In the genomic region with DNA sequence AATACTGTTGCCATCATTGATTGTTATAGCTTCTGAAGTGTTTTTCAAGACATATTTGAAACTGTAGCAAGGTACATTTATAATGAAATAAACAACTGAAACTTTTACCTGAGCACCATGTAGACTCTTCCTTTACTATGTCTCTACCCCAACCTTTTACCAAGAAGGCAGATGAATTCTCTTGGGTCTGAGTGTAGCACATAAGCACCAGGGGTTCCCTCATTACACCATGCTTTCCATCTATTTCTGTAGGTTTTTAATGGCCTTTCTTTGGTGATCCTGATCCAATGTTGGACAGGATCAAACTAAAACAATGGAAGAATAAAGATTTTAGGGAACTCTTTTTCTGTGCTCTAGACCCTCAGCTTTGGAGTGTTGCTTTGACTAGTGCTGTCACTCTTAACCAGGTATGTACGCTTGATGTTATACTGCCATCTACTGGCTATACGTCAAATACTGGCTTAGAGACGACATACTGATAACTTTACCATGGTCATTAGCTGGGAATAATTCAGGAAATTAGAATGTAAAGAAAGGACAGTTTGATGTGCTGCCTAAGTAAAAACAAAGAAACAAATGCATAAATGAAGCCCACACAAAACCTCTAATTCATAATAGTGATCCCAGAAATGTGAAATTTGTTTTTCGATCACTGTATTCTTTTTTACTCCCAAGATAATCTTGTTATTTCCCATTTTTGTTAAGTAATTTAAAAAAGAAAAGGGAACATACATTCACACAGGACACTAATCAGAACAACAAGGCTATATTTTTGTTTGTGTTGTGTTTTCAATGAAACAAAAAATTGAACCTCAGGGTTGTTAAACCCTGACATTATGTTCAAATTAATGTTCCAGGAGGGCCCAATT, we compare ENCODE assay signal across 8 cellular contexts. TPM values are rescaled to one million over a fixed set of nuclear protein-coding genes. Genes with fewer than 3 reads are reported as not detected.
DNase-seq lines count a peak whose midpoint lies in the region; ATAC-seq and TF ChIP-seq lines count a peak whose summit lies in the region.

No MANE protein-coding gene starts in this region.

- no peak overlapping the region for H2AFZ ChIP-seq in trophoblast cell (ENCODE audit: insufficient read depth, low read length, poor library complexity)

- H2BK12ac ChIP-seq in trophoblast cell (ENCODE audit: low read length), result no peak overlapping the region

- no peaks in the 10 kb centered on the region for H3K4me1 ChIP-seq in trophoblast cell (ENCODE audit: control insufficient read depth in 1 of 2, insufficient read depth in 2 of 2, low read length in 2 of 2)

- H2AK5ac ChIP-seq in trophoblast cell (ENCODE audit: low read length), result no peak overlapping the region

- no peaks in the 10 kb centered on the region for H3K79me2 ChIP-seq in trophoblast cell (ENCODE audit: control insufficient read depth, insufficient read depth, low read length, poor library complexity)

- H2BK120ac ChIP-seq in trophoblast cell (ENCODE audit: insufficient read depth, low read length, poor library complexity), result no peak overlapping the region

- H3K9ac ChIP-seq in trophoblast cell (ENCODE audit: low read length), result no peak overlapping the region

- no peak overlapping the region for H3K4me3 ChIP-seq in WI38 (ENCODE audit: low read depth, low read length)
- no peak overlapping the region for H3K4me3 ChIP-seq in trophoblast cell (ENCODE audit: low read depth, low read length)

- no peak overlapping the region for H3K4me2 ChIP-seq in trophoblast cell (ENCODE audit: low read length)

- ATAC-seq in GM18868 (IDR thresholded peaks at IDR 0.05; ENCODE audit: unreplicated experiment) (peak; percentile 95), HG03060 (IDR thresholded peaks at IDR 0.05; ENCODE audit: low read depth, unreplicated experiment) (peak; percentile 96)

- H4K12ac ChIP-seq in trophoblast cell (ENCODE audit: low read depth, low read length), result no peak overlapping the region

- no peak overlapping the region for H3K4ac ChIP-seq in trophoblast cell (ENCODE audit: low read depth, low read length)

- no peak overlapping the region for H4K91ac ChIP-seq in trophoblast cell (ENCODE audit: low read depth, low read length)

- no peak overlapping the region for H4K8ac ChIP-seq in trophoblast cell (ENCODE audit: low read depth, low read length)

- H3K27ac ChIP-seq in trophoblast cell (ENCODE audit: low read depth, low read length), result no peak overlapping the region

- DNase-seq in COLO668 (lab: John Stamatoyannopoulos, UW; ENCODE audit: unreplicated experiment) (peak; percentile 24), NCI-H2029 (lab: John Stamatoyannopoulos, UW) (peak; percentile 27), glomerular endothelial cell (ENCODE audit: extremely low read depth, low read depth, low spot score) (peak; percentile 56), trophoblast cell (peak; percentile 25 to 88)
- DNase-seq in stimulated activated naive CD4-positive, alpha-beta T cell treated with Interleukin-2 at 50 U/mL for 16 hours (lab: John Stamatoyannopoulos, UW), result no peak

- no peak overlapping the region for H2BK5ac ChIP-seq in trophoblast cell (ENCODE audit: low read depth, low read length, poor library complexity)

- H3K27me3 ChIP-seq in trophoblast cell (ENCODE audit: insufficient read depth, low read length), result no peaks in the 10 kb centered on the region

- no peaks in the 10 kb centered on the region for H3K9me3 ChIP-seq in trophoblast cell (ENCODE audit: insufficient read depth, low read depth, low read length)

- WGBS in trophoblast cell (ENCODE audit: extremely low coverage, insufficient coverage, insufficient read length), result no CpG with 5 or more reads among the region's 4 CpGs

- no peak overlapping the region for H3K23ac ChIP-seq in trophoblast cell (ENCODE audit: low read length)

- no peaks in the 10 kb centered on the region for H3K36me3 ChIP-seq in trophoblast cell (ENCODE audit: control insufficient read depth in 1 of 2, insufficient read depth in 2 of 2, low read length in 2 of 2)

- no peak overlapping the region for H3K14ac ChIP-seq in trophoblast cell (ENCODE audit: low read length)

- no peak overlapping the region for H3K18ac ChIP-seq in trophoblast cell (ENCODE audit: low read length)

- TF ChIP-seq CTCF in WI38 (IDR thresholded peaks at IDR 0.05; ENCODE audit: low read depth, low read length), result peak; percentile 57; the same call in 1 of the 2 replicates

- no peaks in the 10 kb centered on the region for H3K79me1 ChIP-seq in trophoblast cell (ENCODE audit: low read length)

RNA-seq across cellular contexts. Expression of a gene that starts 30.7 kb away (rescaled TPM):
- not detected in 2 replicates for total RNA-seq in glomerular endothelial cell
- not detected in 2 replicates for polyA plus RNA-seq in trophoblast cell (2013)

RNA-seq across cellular contexts. Expression of a gene that starts 33.2 kb away (rescaled TPM):
- not detected in 2 replicates for total RNA-seq in glomerular endothelial cell
- polyA plus RNA-seq in trophoblast cell (2013), result not detected in 2 replicates

RNA-seq across cellular contexts. Expression of a gene that starts 55.5 kb away (rescaled TPM):
- total RNA-seq in glomerular endothelial cell, result not detected in 2 replicates
- not detected in 2 replicates for polyA plus RNA-seq in trophoblast cell (2013)
